ENCODE assay signal across 8 cellular contexts in genomic region chr4:176277162-176277904, GRCh38. TPM values are rescaled to one million over a fixed set of nuclear protein-coding genes. Genes with fewer than 3 reads are reported as not detected.
DNase-seq lines count a peak whose midpoint lies in the region; ATAC-seq and TF ChIP-seq lines count a peak whose summit lies in the region.

No MANE protein-coding gene starts in this region.

- H3K27me3 Mint-ChIP-seq in activated naive CD8-positive, alpha-beta T cell treated with anti-CD3 and anti-CD28 coated beads, Interleukin-2, amount 50 U/mL, for 24 hours: peaks cover 13% of the 10 kb centered on the region
- H3K27me3 Mint-ChIP-seq in naive thymus-derived CD4-positive, alpha-beta T cell: peaks cover 8 to 29% (median 18%) of the 10 kb centered on the region in 5 donors

- CTCF ChIA-PET in naive thymus-derived CD4-positive, alpha-beta T cell (lab: Charles Lee): interaction anchor here (0.6 kb wide), 1 partner anchor 989 kb away, joined by 3 read pairs; no protein-coding TSS in a partner anchor

- DNase-seq in COLO829 (ENCODE audit: low spot score): peak; percentile 85
- peak; percentile 22 for DNase-seq in NCI-H446 treated with DMSO at 0.1 percent for 48 hours (lab: John Stamatoyannopoulos, UW)
- DNase-seq in activated naive CD8-positive, alpha-beta T cell treated with anti-CD3 and anti-CD28 coated beads, Interleukin-2, amount 50 U/mL, for 24 hours: peak; percentile 23
- peak; percentile 37 for DNase-seq in left ventricle myocardium inferior
- peak; percentile 55 for DNase-seq in renal cortical epithelial cell (ENCODE audit: low read depth)
- DNase-seq in naive thymus-derived CD4-positive, alpha-beta T cell: no peak

- no peaks in the 10 kb centered on the region for H3K9me3 ChIP-seq in left ventricle myocardium inferior (replicated peaks)
- no peaks in the 10 kb centered on the region for H3K9me3 ChIP-seq in naive thymus-derived CD4-positive, alpha-beta T cell (ENCODE audit: control insufficient read depth in 2 of 3, low read length in 3 of 3)

- intact Hi-C loops in left ventricle myocardium inferior (cut with micrococcal nuclease): loop anchor here (10.0 kb wide), 1 partner anchor 123 kb away; no protein-coding TSS in a partner anchor
- intact Hi-C loops in naive thymus-derived CD4-positive, alpha-beta T cell (cut with micrococcal nuclease): no loop called here

- H3K27ac ChIP-seq in left ventricle myocardium inferior (replicated peaks): no peak overlapping the region
- no peak overlapping the region for H3K27ac ChIP-seq in naive thymus-derived CD4-positive, alpha-beta T cell (ENCODE audit: low read depth, low read length)

- no peak overlapping the region for H3K4me3 ChIP-seq in left ventricle myocardium inferior
- H3K4me3 ChIP-seq in naive thymus-derived CD4-positive, alpha-beta T cell (ENCODE audit: low read length): no peak overlapping the region

- no peaks in the 10 kb centered on the region for H3K9me3 Mint-ChIP-seq in activated naive CD8-positive, alpha-beta T cell treated with anti-CD3 and anti-CD28 coated beads, Interleukin-2, amount 50 U/mL, for 24 hours
- H3K9me3 Mint-ChIP-seq in naive thymus-derived CD4-positive, alpha-beta T cell: peaks cover 0 to 10% (median 0%) of the 10 kb centered on the region in 11 donors

- H3K36me3 Mint-ChIP-seq in activated naive CD8-positive, alpha-beta T cell treated with anti-CD3 and anti-CD28 coated beads, Interleukin-2, amount 50 U/mL, for 24 hours (ENCODE audit: low read depth): no peaks in the 10 kb centered on the region
- peaks cover 0 to 7% (median 0%) of the 10 kb centered on the region in 5 donors for H3K36me3 Mint-ChIP-seq in naive thymus-derived CD4-positive, alpha-beta T cell

- H3K27me3 ChIP-seq in left ventricle myocardium inferior (ENCODE audit: low read depth): no peaks in the 10 kb centered on the region
- no peaks in the 10 kb centered on the region for H3K27me3 ChIP-seq in naive thymus-derived CD4-positive, alpha-beta T cell (ENCODE audit: control insufficient read depth in 2 of 2, insufficient read depth in 2 of 2, low read length in 2 of 2)

- no peak overlapping the region for H3K27ac Mint-ChIP-seq in activated naive CD8-positive, alpha-beta T cell treated with anti-CD3 and anti-CD28 coated beads, Interleukin-2, amount 50 U/mL, for 24 hours
- H3K27ac Mint-ChIP-seq in naive thymus-derived CD4-positive, alpha-beta T cell: no peak overlapping the region

- peak; percentile 69 for TF ChIP-seq CTCF in left ventricle myocardium inferior (IDR thresholded peaks at IDR 0.05; ENCODE audit: borderline replicate concordance)

- no peak overlapping the region for H3K4me3 Mint-ChIP-seq in activated naive CD8-positive, alpha-beta T cell treated with anti-CD3 and anti-CD28 coated beads, Interleukin-2, amount 50 U/mL, for 24 hours
- H3K4me3 Mint-ChIP-seq in naive thymus-derived CD4-positive, alpha-beta T cell: no peak overlapping the region

- ATAC-seq in GM18909 (IDR thresholded peaks at IDR 0.05; ENCODE audit: poor library complexity, unreplicated experiment) (peak; percentile 90), HG03159 (IDR thresholded peaks at IDR 0.05; ENCODE audit: unreplicated experiment) (peak; percentile 97)
- ATAC-seq in activated naive CD8-positive, alpha-beta T cell treated with anti-CD3 and anti-CD28 coated beads, Interleukin-2, amount 50 U/mL, for 24 hours: peak; percentile 65
- ATAC-seq in naive thymus-derived CD4-positive, alpha-beta T cell: no peak

- POLR2A ChIA-PET in naive thymus-derived CD4-positive, alpha-beta T cell (lab: Charles Lee): no interaction called here

- no peaks in the 10 kb centered on the region for H3K4me1 Mint-ChIP-seq in activated naive CD8-positive, alpha-beta T cell treated with anti-CD3 and anti-CD28 coated beads, Interleukin-2, amount 50 U/mL, for 24 hours
- H3K4me1 Mint-ChIP-seq in naive thymus-derived CD4-positive, alpha-beta T cell: no peaks in the 10 kb centered on the region

- H3K36me3 ChIP-seq in left ventricle myocardium inferior: no peaks in the 10 kb centered on the region
- no peaks in the 10 kb centered on the region for H3K36me3 ChIP-seq in naive thymus-derived CD4-positive, alpha-beta T cell (ENCODE audit: control insufficient read depth in 2 of 3, insufficient read depth in 3 of 3, low read length in 3 of 3)

- no peaks in the 10 kb centered on the region for H3K4me1 ChIP-seq in left ventricle myocardium inferior
- H3K4me1 ChIP-seq in naive thymus-derived CD4-positive, alpha-beta T cell (ENCODE audit: control insufficient read depth in 2 of 2, insufficient read depth in 2 of 2, low read length in 2 of 2): no peaks in the 10 kb centered on the region

RNA-seq across cellular contexts. Expression of gene ASB5, which starts 8.3 kb away (rescaled TPM):
- 4.3 TPM for total RNA-seq in left ventricle myocardium inferior
- total RNA-seq in renal cortical epithelial cell: 0.50 and 0.69 TPM in 2 replicates
- not detected for total RNA-seq in naive thymus-derived CD4-positive, alpha-beta T cell
- polyA plus RNA-seq in naive thymus-derived CD4-positive, alpha-beta T cell: not detected

RNA-seq across cellular contexts. Expression of gene SPCS3, which starts 42.4 kb away (rescaled TPM):
- total RNA-seq in left ventricle myocardium inferior (91.8 TPM), renal cortical epithelial cell (107 and 170 TPM in 2 replicates)
- 100 to 1,000 TPM; 117 to 215 (median 153) TPM for total RNA-seq in naive thymus-derived CD4-positive, alpha-beta T cell
- polyA plus RNA-seq in naive thymus-derived CD4-positive, alpha-beta T cell: 10 to 100 TPM; 18.4 to 53.4 TPM

Comparison
In these comparisons a context has a peak if more than half of its experiments do, and no peak if none do; other contexts are left out.
1. DNase-seq: peak in COLO829 (single experiment), NCI-H446 treated with DMSO at 0.1 percent for 48 hours (single experiment), activated naive CD8-positive, alpha-beta T cell treated with anti-CD3 and anti-CD28 coated beads, Interleukin-2, amount 50 U/mL, for 24 hours (single experiment), left ventricle myocardium inferior (single experiment) and renal cortical epithelial cell (single experiment); none in naive thymus-derived CD4-positive, alpha-beta T cell (0 of 9).